In genomic region chr7:1419688-1420087, GRCh38 we compare ENCODE assay signal across 22 cellular contexts.
"Had no signal": no experiment of that assay in that cellular context is flagged by ENCODE, and none has a peak within 500 bp of the region (broad histone marks: within the 10 kb centered on the region; RNA-seq: fewer than 3 reads in every experiment).

No MANE protein-coding gene starts in this region.

- H3K4me1 ChIP-seq: foreskin keratinocyte, left lung, prostate gland, vagina had no signal

- H3K27me3 ChIP-seq: vagina had no signal

- H3K27ac ChIP-seq: foreskin keratinocyte, left lung, prostate gland, thoracic aorta, vagina had no signal

- H3K36me3 ChIP-seq: left lung, prostate gland, thoracic aorta, vagina had no signal

- ATAC-seq: activated T-cell treated with anti-CD3 and anti-CD28 coated beads, Interleukin-2, amount 50 U/mL, for 4 hours; foreskin keratinocyte; left lung; naive thymus-derived CD8-positive, alpha-beta T cell had no signal

- H3K9me3 ChIP-seq: left lung, prostate gland, thoracic aorta, vagina had no signal

- H3K9me3 Mint-ChIP-seq: activated T-cell treated with anti-CD3 and anti-CD28 coated beads, Interleukin-2, amount 50 U/mL, for 4 hours; naive thymus-derived CD8-positive, alpha-beta T cell; type B pancreatic cell had no signal

- H3K27ac Mint-ChIP-seq: activated naive CD8-positive, alpha-beta T cell treated with anti-CD3 and anti-CD28 coated beads for 36 hours; activated T-helper 2 cell treated with anti-CD3 and anti-CD28 coated beads, Interferon-gamma antibody, Interleukin-2, Interleukin-4, amounts not matched to agents 10 μg/mL and 5 μg/mL and 100 μg/mL, durations not matched to agents 14 hours and 24 hours and 36 hours; type B pancreatic cell had no signal

- DNase-seq: activated CD4-positive, alpha-beta T cell treated with anti-CD3 and anti-CD28 coated beads for 4 hours; activated CD4-positive, alpha-beta T cell treated with anti-CD3 and anti-CD28 coated beads, Interleukin-2, amount 50 U/mL, for 48 hours; activated CD4-positive, CD25-positive, alpha-beta regulatory T cell; activated CD8-positive, alpha-beta memory T cell treated with anti-CD3 and anti-CD28 coated beads, Interleukin-2, amount 50 U/mL, for 48 hours; activated naive CD4-positive, alpha-beta T cell treated with Interleukin-2 at 50 U/mL for 16 hours; activated naive CD8-positive, alpha-beta T cell treated with anti-CD3 and anti-CD28 coated beads for 36 hours; activated T-cell treated with anti-CD3 and anti-CD28 coated beads, Interleukin-2, amount 50 U/mL, for 4 hours; dermis blood vessel endothelial cell; effector CD8-positive, alpha-beta T cell; foreskin keratinocyte; kidney glomerular epithelial cell; left lung; naive thymus-derived CD8-positive, alpha-beta T cell; stimulated activated CD4-positive, alpha-beta T cell treated with anti-CD3 and anti-CD28 coated beads, Interleukin-4, amount 100 ng/mL, for 24 hours; stimulated activated naive CD4-positive, alpha-beta T cell treated with Interleukin-2 at 50 U/mL for 16 hours; T1000 had no signal

- H3K4me3 Mint-ChIP-seq: activated naive CD8-positive, alpha-beta T cell treated with anti-CD3 and anti-CD28 coated beads for 36 hours; activated T-cell treated with anti-CD3 and anti-CD28 coated beads, Interleukin-2, amount 50 U/mL, for 4 hours; type B pancreatic cell had no signal

- H3K36me3 Mint-ChIP-seq: activated naive CD8-positive, alpha-beta T cell treated with anti-CD3 and anti-CD28 coated beads for 36 hours; naive thymus-derived CD8-positive, alpha-beta T cell; type B pancreatic cell had no signal

- H3K4me3 ChIP-seq: left lung, lung, prostate gland, thoracic aorta, vagina had no signal
